9 cellular contexts compared by ENCODE assay signal in the genomic region with DNA sequence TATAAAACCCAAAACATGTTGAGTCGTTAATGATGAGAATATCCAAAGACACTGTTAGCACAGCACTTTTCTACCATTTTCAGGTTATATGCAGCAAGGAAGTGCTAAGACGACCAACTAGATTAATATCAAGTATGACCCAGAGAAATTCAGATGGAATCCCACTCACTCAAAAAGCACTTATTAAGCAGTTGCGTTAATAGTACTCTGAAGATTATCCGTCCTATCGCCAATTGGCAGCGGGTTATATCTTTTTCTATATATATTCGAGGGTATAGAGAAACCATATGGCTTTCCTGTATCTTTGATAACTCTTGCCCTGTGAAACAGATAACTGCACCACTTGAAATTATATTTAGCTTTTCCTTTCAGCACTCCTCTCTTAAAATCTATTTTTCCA. TPM values are rescaled to one million over a fixed set of nuclear protein-coding genes. Genes with fewer than 3 reads are reported as not detected.
DNase-seq lines count a peak whose midpoint lies in the region; ATAC-seq and TF ChIP-seq lines count a peak whose summit lies in the region.
"Had no signal": no experiment of that assay in that cellular context is flagged by ENCODE, and none has a peak within 500 bp of the region (broad histone marks: within the 10 kb centered on the region; RNA-seq: fewer than 3 reads in every experiment).

No MANE protein-coding gene starts in this region.

- CTCF ChIA-PET in A673 (lab: Charles Lee) = no interaction called here

- H3K36me3 ChIP-seq in A673 (ENCODE audit: insufficient read depth, low read length, poor library complexity, severe bottlenecking) = no peaks in the 10 kb centered on the region
- peaks cover 7% of the 10 kb centered on the region for H3K36me3 ChIP-seq in HUES48 (ENCODE audit: control insufficient read depth, insufficient read depth, low read length)
- no peaks in the 10 kb centered on the region for H3K36me3 ChIP-seq in brain microvascular endothelial cell (replicated peaks)
- H3K36me3 ChIP-seq in mucosa of rectum (ENCODE audit: control insufficient read depth in 2 of 2, insufficient read depth in 2 of 2, low read length in 2 of 2) = no peaks in the 10 kb centered on the region

- intact Hi-C loops in A673 (cut with micrococcal nuclease; ENCODE audit: unreplicated experiment) = loop anchor here (10.0 kb wide), 1 partner anchor 349 kb away; a partner anchor contains a TSS

- peaks cover 6% of the 10 kb centered on the region for H3K4me1 ChIP-seq in A673 (ENCODE audit: insufficient read depth, low read length, poor library complexity, severe bottlenecking)
- peaks cover 10% of the 10 kb centered on the region for H3K4me1 ChIP-seq in HUES48 (ENCODE audit: control insufficient read depth, insufficient read depth, low read length)
- H3K4me1 ChIP-seq in mucosa of rectum (ENCODE audit: control insufficient read depth in 2 of 2, insufficient read depth in 2 of 2, low read length in 2 of 2) = peaks cover 24 to 31% of the 10 kb centered on the region in 2 donors

- BruUV-seq in A673 (replicated peaks; lab: Mats Ljungman, UMichigan) = no TSS peak

- H3K9me3 ChIP-seq in A673 (ENCODE audit: low read depth, low read length, poor library complexity, severe bottlenecking) (no peaks in the 10 kb centered on the region), HUES48 (ENCODE audit: control insufficient read depth, insufficient read depth, low read length) (no peaks in the 10 kb centered on the region), mucosa of rectum (ENCODE audit: control insufficient read depth in 2 of 2, low read length in 2 of 2) (no peaks in the 10 kb centered on the region)

- ATAC-seq in GM21619 (IDR thresholded peaks at IDR 0.05; ENCODE audit: unreplicated experiment) (no peak), GM18909 (IDR thresholded peaks at IDR 0.05; ENCODE audit: poor library complexity, unreplicated experiment) (no peak)

- TF ChIP-seq CTCF in A673 (conservative IDR thresholded peaks at IDR 0.05; ENCODE audit: low read depth, low read length) = no peak
- no peak for TF ChIP-seq CTCF in brain microvascular endothelial cell (IDR thresholded peaks at IDR 0.05; ENCODE audit: low read depth, low read length, missing control alignments)

- no peaks in the 10 kb centered on the region for H3K27me3 ChIP-seq in A673 (replicated peaks; ENCODE audit: insufficient read depth, low read depth, low read length, poor library complexity)
- no peaks in the 10 kb centered on the region for H3K27me3 ChIP-seq in HUES48 (ENCODE audit: control insufficient read depth, insufficient read depth, low read length)
- no peaks in the 10 kb centered on the region for H3K27me3 ChIP-seq in brain microvascular endothelial cell (replicated peaks)
- no peaks in the 10 kb centered on the region for H3K27me3 ChIP-seq in mucosa of rectum (ENCODE audit: control insufficient read depth in 2 of 2, insufficient read depth in 2 of 2, low read length in 2 of 2)

- H3K4me3 ChIP-seq in A673 (ENCODE audit: low read depth, low read length, poor library complexity, severe bottlenecking) (peak overlapping the region; percentile 85), HUES48 (ENCODE audit: low read depth, low read length) (peak overlapping the region; percentile 93), brain microvascular endothelial cell (ENCODE audit: low read depth, low read length) (peak overlapping the region; percentile 91), mucosa of rectum (ENCODE audit: low read length in 2 of 2) (peak overlapping the region; percentile 79 to 84)

- H3K9ac ChIP-seq in HUES48 (ENCODE audit: low read depth, low read length) (peak overlapping the region; percentile 88), mucosa of rectum (ENCODE audit: low read depth in 1 of 2, low read length in 2 of 2) (peak overlapping the region; percentile 83 to 85)

- in situ Hi-C loops in brain microvascular endothelial cell (cut with HindIII; ENCODE audit: low pct_ligation_motif_present, low sequenced_read_pairs) = no loop called here

- POLR2A ChIA-PET in A673 (lab: Charles Lee; ENCODE audit: low non-redundant PET) = no interaction called here

- no peak for DNase-seq in A673 (ENCODE audit: low spot score)
- DNase-seq in brain microvascular endothelial cell = no peak
- no peak for DNase-seq in NCI-H2107 treated with DMSO at 0.1 percent for 48 hours (lab: John Stamatoyannopoulos, UW; ENCODE audit: unreplicated experiment)
- no peak for DNase-seq in GDM1 (lab: John Stamatoyannopoulos, UW)
- DNase-seq: amniotic stem cell had no signal

- H3K27ac ChIP-seq in A673 (ENCODE audit: low read depth, low read length, poor library complexity, severe bottlenecking) (peak overlapping the region; percentile 84), HUES48 (ENCODE audit: low read depth, low read length) (peak overlapping the region; percentile 95), brain microvascular endothelial cell (no peak overlapping the region), mucosa of rectum (ENCODE audit: low read depth in 2 of 2, low read length in 2 of 2) (peak overlapping the region; percentile 81 to 89)

RNA-seq across cellular contexts. Expression of a gene that starts 1.1 kb away (rescaled TPM):
- total RNA-seq in A673 (2021) = 14.9 and 17.9 TPM in 2 replicates

RNA-seq across cellular contexts. Expression of a gene that starts 8.3 kb away (rescaled TPM):
- total RNA-seq in A673 (2021) = 17.4 and 19.0 TPM in 2 replicates
